In genomic region chr15:90885432-90886290, GRCh38 we compare ENCODE assay signal across 8 cellular contexts. TPM values are rescaled to one million over a fixed set of nuclear protein-coding genes. Genes with fewer than 3 reads are reported as not detected.
DNase-seq lines count a peak whose midpoint lies in the region; ATAC-seq and TF ChIP-seq lines count a peak whose summit lies in the region.

No MANE protein-coding gene starts in this region.

- H3K36me3 ChIP-seq in OCI-LY7 (ENCODE audit: insufficient read depth, low read length), result no peaks in the 10 kb centered on the region

- no peaks in the 10 kb centered on the region for H3K9me2 ChIP-seq in OCI-LY7 (ENCODE audit: insufficient read depth, low read length)

- 0 out of 2 replicates have a peak overlapping the region, but pooled peaks have one; percentile 21 for H2AFZ ChIP-seq in OCI-LY7 (ENCODE audit: low read length)

- H3K79me2 ChIP-seq in OCI-LY7 (ENCODE audit: insufficient read depth, low read depth, low read length), result no peaks in the 10 kb centered on the region

- H3K4me3 ChIP-seq in OCI-LY7 (ENCODE audit: low read depth, low read length, poor library complexity, severe bottlenecking) (no peak overlapping the region), epithelial cell of proximal tubule (ENCODE audit: low read depth, low read length) (no peak overlapping the region)

- no TSS peak for BruUV-seq in OCI-LY7 (replicated peaks; lab: Mats Ljungman, UMichigan)

- no peak overlapping the region for H3K27ac ChIP-seq in OCI-LY7 (ENCODE audit: low read depth, low read length, poor library complexity, severe bottlenecking)

- peaks cover 12% of the 10 kb centered on the region for H3K36me3 Mint-ChIP-seq in stimulated activated memory B cell treated with anti-CD40 and anti-IgM and Interleukin-4, amounts not matched to agents 10 μg/mL and 1 μg/mL and 100 μg/mL, for 72 hours

- peaks cover 12% of the 10 kb centered on the region for H3K4me1 ChIP-seq in OCI-LY7 (ENCODE audit: insufficient read depth, low read length, poor library complexity, severe bottlenecking)

- intact Hi-C loops in OCI-LY7 (cut with micrococcal nuclease; ENCODE audit: unreplicated experiment), result loop anchor here (1.0 to 5.0 kb wide), 6 partner anchors 67 to 565 kb away; partner anchors contain the start of gene BLM

- H3K4me2 ChIP-seq in OCI-LY7 (ENCODE audit: low read length), result peak overlapping the region; percentile 18; the same call in 1 of the 2 replicates

- H3K4me3 Mint-ChIP-seq in stimulated activated memory B cell treated with anti-CD40 and anti-IgM and Interleukin-4, amounts not matched to agents 10 μg/mL and 1 μg/mL and 100 μg/mL, for 72 hours, result peak overlapping the region; percentile 72

- H3K27ac Mint-ChIP-seq in stimulated activated memory B cell treated with anti-CD40 and anti-IgM and Interleukin-4, amounts not matched to agents 10 μg/mL and 1 μg/mL and 100 μg/mL, for 72 hours, result peak overlapping the region; percentile 79

- ATAC-seq in HG02759 (IDR thresholded peaks at IDR 0.05; ENCODE audit: unreplicated experiment), result peak; percentile 47
- peak; percentile 77 for ATAC-seq in stimulated activated memory B cell treated with anti-CD40 and anti-IgM and Interleukin-4, amounts not matched to agents 10 μg/mL and 1 μg/mL and 100 μg/mL, for 72 hours
- ATAC-seq in GM19324 (IDR thresholded peaks at IDR 0.05; ENCODE audit: low FRiP score, unreplicated experiment), result no peak

- peak; percentile 99 for TF ChIP-seq CTCF in OCI-LY7 (conservative IDR thresholded peaks at IDR 0.05; ENCODE audit: low read length)
- TF ChIP-seq CTCF in epithelial cell of proximal tubule (conservative IDR thresholded peaks at IDR 0.05; ENCODE audit: low read depth, low read length), result peak; percentile 100

- POLR2A ChIA-PET in OCI-LY7 (lab: Charles Lee), result interaction anchor here (0.7 to 1.9 kb wide), 8 partner anchors 15 to 377 kb away, joined by 3 to 7 read pairs (median 4); partner anchors contain the start of genes HDDC3 and UNC45A

- DNase-seq in ELR (ENCODE audit: low read depth) (peak; percentile 67), OCI-LY7 (ENCODE audit: low spot score) (peak; percentile 80), activated T-cell treated with anti-CD3 and anti-CD28 coated beads for 24 hours (ENCODE audit: low read depth) (peak; percentile 72), epithelial cell of proximal tubule (ENCODE audit: low read depth) (no peak), myocyte (ENCODE audit: low read depth) (peak; percentile 53)

- H3K27me3 Mint-ChIP-seq in stimulated activated memory B cell treated with anti-CD40 and anti-IgM and Interleukin-4, amounts not matched to agents 10 μg/mL and 1 μg/mL and 100 μg/mL, for 72 hours, result no peaks in the 10 kb centered on the region

- no peaks in the 10 kb centered on the region for H3K9me3 ChIP-seq in OCI-LY7 (ENCODE audit: low read length)

- CTCF ChIA-PET in OCI-LY7 (lab: Charles Lee; ENCODE audit: unreplicated experiment), result interaction anchor here (0.5 to 1.7 kb wide), 10 partner anchors 11 to 520 kb away, joined by 3 to 10 read pairs (median 3); no protein-coding TSS in a partner anchor

- H3K4me1 Mint-ChIP-seq in stimulated activated memory B cell treated with anti-CD40 and anti-IgM and Interleukin-4, amounts not matched to agents 10 μg/mL and 1 μg/mL and 100 μg/mL, for 72 hours, result peaks cover 30% of the 10 kb centered on the region

- no peaks in the 10 kb centered on the region for H4K20me1 ChIP-seq in OCI-LY7 (ENCODE audit: insufficient read depth, low read length)

- no peaks in the 10 kb centered on the region for H3K9me3 Mint-ChIP-seq in stimulated activated memory B cell treated with anti-CD40 and anti-IgM and Interleukin-4, amounts not matched to agents 10 μg/mL and 1 μg/mL and 100 μg/mL, for 72 hours

RNA-seq across cellular contexts. Expression of gene FES, which starts 1.4 kb away (rescaled TPM):
- 3.3 and 4.7 TPM in 2 replicates for total RNA-seq in OCI-LY7 (2014; rRNA removed; shearing (Covaris generic))
- total RNA-seq in OCI-LY7 (2022), result 3.0 and 3.2 TPM in 2 replicates
- 24.6 and 24.7 TPM in 2 replicates for total RNA-seq in epithelial cell of proximal tubule
- total RNA-seq in myocyte, result 0.26 and 0.43 TPM in 2 replicates
- polyA plus RNA-seq in myocyte (2012), result 0.23 TPM

RNA-seq across cellular contexts. Expression of gene FURIN, which starts 17.3 kb away (rescaled TPM):
- 2.1 and 4.9 TPM in 2 replicates for total RNA-seq in OCI-LY7 (2014; rRNA removed; shearing (Covaris generic))
- total RNA-seq in OCI-LY7 (2022), result 7.4 and 10.3 TPM in 2 replicates
- total RNA-seq in epithelial cell of proximal tubule, result 91.0 and 104 TPM in 2 replicates
- 38.5 and 42.1 TPM in 2 replicates for total RNA-seq in myocyte
- 51.1 TPM for polyA plus RNA-seq in myocyte (2012)

RNA-seq across cellular contexts. Expression of gene MAN2A2, which starts 17.4 kb away (rescaled TPM):
- total RNA-seq in OCI-LY7 (2014; rRNA removed; shearing (Covaris generic)), result 6.6 and 12.2 TPM in 2 replicates
- 11.6 and 17.4 TPM in 2 replicates for total RNA-seq in OCI-LY7 (2022)
- 19.8 and 25.3 TPM in 2 replicates for total RNA-seq in epithelial cell of proximal tubule
- 16.8 and 25.9 TPM in 2 replicates for total RNA-seq in myocyte
- 47.3 TPM for polyA plus RNA-seq in myocyte (2012)

RNA-seq across cellular contexts. Expression of gene HDDC3, which starts 46.7 kb away (rescaled TPM):
- total RNA-seq in OCI-LY7 (2014; rRNA removed; shearing (Covaris generic)), result 31.8 and 35.8 TPM in 2 replicates
- 38.6 and 39.7 TPM in 2 replicates for total RNA-seq in OCI-LY7 (2022)
- total RNA-seq in epithelial cell of proximal tubule, result 21.8 and 28.5 TPM in 2 replicates
- 8.9 and 11.5 TPM in 2 replicates for total RNA-seq in myocyte
- 14.4 TPM for polyA plus RNA-seq in myocyte (2012)

RNA-seq across cellular contexts. Expression of gene UNC45A, which starts 49.4 kb away (rescaled TPM):
- 38.3 and 46.1 TPM in 2 replicates for total RNA-seq in OCI-LY7 (2014; rRNA removed; shearing (Covaris generic))
- total RNA-seq in OCI-LY7 (2022) (62.3 and 68.0 TPM in 2 replicates), epithelial cell of proximal tubule (30.8 and 49.5 TPM in 2 replicates), myocyte (30.9 and 37.8 TPM in 2 replicates)
- polyA plus RNA-seq in myocyte (2012), result 58.6 TPM
